In the genomic region with DNA sequence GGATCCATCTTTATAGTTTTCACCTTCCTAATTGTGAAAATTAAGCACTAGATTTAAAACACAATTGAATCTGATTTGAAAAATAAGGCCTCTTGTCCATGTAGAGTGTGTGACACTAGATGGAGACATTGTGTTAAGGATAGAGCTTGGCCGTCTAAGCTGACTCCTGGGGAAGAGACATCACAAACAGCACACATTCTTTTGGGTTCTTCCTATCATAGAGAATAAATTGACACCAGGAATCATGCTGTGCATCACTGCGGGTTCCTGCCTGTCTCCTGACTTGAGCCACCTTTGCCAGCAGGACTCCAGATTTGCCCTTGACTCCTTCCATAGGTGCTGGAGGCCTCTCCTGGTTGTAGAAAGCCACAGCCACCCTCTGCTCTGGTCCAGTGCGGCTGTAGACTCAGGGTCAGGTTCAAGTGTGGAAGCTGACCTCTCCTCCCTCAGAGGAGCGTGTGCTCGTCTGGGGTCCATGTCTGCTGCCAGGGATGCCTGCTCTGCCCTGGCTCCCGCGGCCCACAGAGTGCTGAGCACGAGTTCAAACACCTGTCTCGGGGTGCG, we compare ENCODE assay signal across 8 cellular contexts. TPM values are rescaled to one million over a fixed set of nuclear protein-coding genes. Genes with fewer than 3 reads are reported as not detected.
DNase-seq lines count a peak whose midpoint lies in the region; ATAC-seq, FAIRE-seq and TF ChIP-seq lines count a peak whose summit lies in the region.

No MANE protein-coding gene starts in this region.

- CTCF ChIA-PET in activated CD4-positive, alpha-beta memory T cell treated with anti-CD3 and anti-CD28 coated beads, Interleukin-2, amount 10 ng/mL, durations not matched to agents 7 days and 5 days (lab: Charles Lee), result interaction anchor here (0.5 to 7.2 kb wide), 19 partner anchors 9 to 535 kb away, joined by 3 to 118 read pairs (median 4); no protein-coding TSS in a partner anchor
- CTCF ChIA-PET in activated CD4-positive, alpha-beta memory T cell treated with anti-CD3 and anti-CD28 coated beads for 36 hours (lab: Charles Lee), result interaction anchor here (0.6 to 12.7 kb wide), 17 partner anchors 9 to 535 kb away, joined by 3 to 154 read pairs (median 5); no protein-coding TSS in a partner anchor
- CTCF ChIA-PET in PC-3 (lab: Charles Lee), result interaction anchor here (0.5 to 3.5 kb wide), 4 partner anchors 10 to 272 kb away, joined by 3 to 38 read pairs (median 4); no protein-coding TSS in a partner anchor

- H3K4me3 ChIP-seq in GM23248, result no peak overlapping the region
- no peak overlapping the region for H3K4me3 ChIP-seq in Loucy (ENCODE audit: low read length, poor library complexity, severe bottlenecking)
- peak overlapping the region; percentile 3; the same call in 1 of the 2 replicates for H3K4me3 ChIP-seq in PC-3 (ENCODE audit: low read length)
- H3K4me3 ChIP-seq in bronchial epithelial cell (ENCODE audit: low read depth, low read length), result no peak overlapping the region

- TF ChIP-seq CTCF in Loucy (conservative IDR thresholded peaks at IDR 0.05; ENCODE audit: low read length), result peak; percentile 88
- peak; percentile 99 for TF ChIP-seq CTCF in PC-3 (conservative IDR thresholded peaks at IDR 0.05; ENCODE audit: low read depth, low read length)
- peak; percentile 60 for TF ChIP-seq CTCF in bronchial epithelial cell (IDR thresholded peaks at IDR 0.05; ENCODE audit: insufficient read depth, low read length, severe bottlenecking)

- no peaks in the 10 kb centered on the region for H3K9me3 Mint-ChIP-seq in activated CD4-positive, alpha-beta memory T cell treated with anti-CD3 and anti-CD28 coated beads, Interleukin-2, amount 10 ng/mL, durations not matched to agents 7 days and 5 days
- no peaks in the 10 kb centered on the region for H3K9me3 Mint-ChIP-seq in activated CD4-positive, alpha-beta memory T cell treated with anti-CD3 and anti-CD28 coated beads for 36 hours

- H3F3A ChIP-seq in GM23248 (ENCODE audit: insufficient read depth) (peaks cover 38% of the 10 kb centered on the region), Loucy (ENCODE audit: low read depth) (no peaks in the 10 kb centered on the region), PC-3 (ENCODE audit: low read length, unreplicated experiment) (peaks cover 5% of the 10 kb centered on the region)

- POLR2A ChIA-PET in activated CD4-positive, alpha-beta memory T cell treated with anti-CD3 and anti-CD28 coated beads, Interleukin-2, amount 10 ng/mL, durations not matched to agents 7 days and 5 days (lab: Charles Lee), result interaction anchor here (1.3 kb wide), 1 partner anchor 175 kb away, joined by 6 read pairs; no protein-coding TSS in a partner anchor
- POLR2A ChIA-PET in activated CD4-positive, alpha-beta memory T cell treated with anti-CD3 and anti-CD28 coated beads for 36 hours (lab: Charles Lee), result no interaction called here
- POLR2A ChIA-PET in PC-3 (lab: Charles Lee; ENCODE audit: unreplicated experiment), result interaction anchor here (0.6 to 1.0 kb wide), 2 partner anchors 103 to 175 kb away, joined by 3 read pairs; no protein-coding TSS in a partner anchor

- no peaks in the 10 kb centered on the region for H3K27me3 ChIP-seq in GM23248 (replicated peaks; ENCODE audit: insufficient read depth)
- H3K27me3 ChIP-seq in Loucy (ENCODE audit: insufficient read depth, low read length, poor library complexity, severe bottlenecking), result no peaks in the 10 kb centered on the region
- H3K27me3 ChIP-seq in PC-3 (ENCODE audit: low read length), result no peaks in the 10 kb centered on the region
- H3K27me3 ChIP-seq in bronchial epithelial cell (ENCODE audit: control insufficient read depth, insufficient read depth, low read length), result no peaks in the 10 kb centered on the region

- H3K9me2 ChIP-seq in GM23248 (ENCODE audit: insufficient read depth), result no peaks in the 10 kb centered on the region
- no peaks in the 10 kb centered on the region for H3K9me2 ChIP-seq in Loucy (replicated peaks; ENCODE audit: low read depth, low read length)
- H3K9me2 ChIP-seq in PC-3 (replicated peaks; ENCODE audit: low read length), result no peaks in the 10 kb centered on the region

- H3K27ac ChIP-seq in GM23248 (no peak overlapping the region), PC-3 (ENCODE audit: low read length) (peak overlapping the region; percentile 35)

- peak overlapping the region; percentile 80 for H3K4me2 ChIP-seq in GM23248 (ENCODE audit: unreplicated experiment)
- H3K4me2 ChIP-seq in Loucy (ENCODE audit: low read depth, low read length, poor library complexity, severe bottlenecking), result no peak overlapping the region
- H3K4me2 ChIP-seq in PC-3 (ENCODE audit: low read length), result peak overlapping the region; percentile 74

- no TSS peak for BruUV-seq in PC-3 (replicated peaks; lab: Mats Ljungman, UMichigan)

- peak; percentile 26 for DNase-seq in activated CD4-positive, alpha-beta memory T cell treated with anti-CD3 and anti-CD28 coated beads, Interleukin-2, amount 10 ng/mL, durations not matched to agents 7 days and 5 days
- no peak for DNase-seq in activated CD4-positive, alpha-beta memory T cell treated with anti-CD3 and anti-CD28 coated beads for 36 hours
- DNase-seq in GM23248, result peak; percentile 91
- DNase-seq in PC-3, result peak; percentile 98
- DNase-seq in bronchial epithelial cell (ENCODE audit: low read depth), result peak; percentile 82
- DNase-seq in kidney glomerular epithelial cell (lab: John Stamatoyannopoulos, UW), result peak; percentile 89
- DNase-seq in superior temporal gyrus (ENCODE audit: extremely low spot score), result peak; percentile 88

- H3K36me3 Mint-ChIP-seq in activated CD4-positive, alpha-beta memory T cell treated with anti-CD3 and anti-CD28 coated beads, Interleukin-2, amount 10 ng/mL, durations not matched to agents 7 days and 5 days (ENCODE audit: low read depth), result peaks cover 9% of the 10 kb centered on the region
- H3K36me3 Mint-ChIP-seq in activated CD4-positive, alpha-beta memory T cell treated with anti-CD3 and anti-CD28 coated beads for 36 hours, result no peaks in the 10 kb centered on the region

- H3K4me1 ChIP-seq in GM23248 (ENCODE audit: insufficient read depth) (peaks cover 47% of the 10 kb centered on the region), Loucy (ENCODE audit: insufficient read depth, low read length, poor library complexity, severe bottlenecking) (peaks cover 13% of the 10 kb centered on the region), PC-3 (ENCODE audit: insufficient read depth, low read length) (peaks cover 49% of the 10 kb centered on the region)

- H4K20me1 ChIP-seq in GM23248 (ENCODE audit: insufficient read depth), result no peaks in the 10 kb centered on the region
- no peaks in the 10 kb centered on the region for H4K20me1 ChIP-seq in Loucy (ENCODE audit: insufficient read depth, low read length, poor library complexity, severe bottlenecking)
- H4K20me1 ChIP-seq in PC-3 (ENCODE audit: low read length), result no peaks in the 10 kb centered on the region

- 54 to 55% methylated on average over 10 of the region's 10 CpGs for WGBS in GM23248 (ENCODE audit: low coverage in 1 of 2, low lambda C conversion rate in 2 of 2, missing lambda C conversion rate in 2 of 2), 2 experiments

- no peak overlapping the region for H3K9ac ChIP-seq in GM23248
- no peak overlapping the region for H3K9ac ChIP-seq in Loucy (ENCODE audit: low read depth, low read length, poor library complexity, severe bottlenecking)
- no peak overlapping the region; the same call in 1 of the 2 replicates for H3K9ac ChIP-seq in PC-3 (ENCODE audit: low read length)

- peak; percentile 47 for ATAC-seq in PC-3

- no peak overlapping the region for H3K27ac Mint-ChIP-seq in activated CD4-positive, alpha-beta memory T cell treated with anti-CD3 and anti-CD28 coated beads, Interleukin-2, amount 10 ng/mL, durations not matched to agents 7 days and 5 days
- no peak overlapping the region for H3K27ac Mint-ChIP-seq in activated CD4-positive, alpha-beta memory T cell treated with anti-CD3 and anti-CD28 coated beads for 36 hours

- H2AFZ ChIP-seq in GM23248 (no peak overlapping the region), Loucy (ENCODE audit: low read length) (no peak overlapping the region), PC-3 (ENCODE audit: low read length) (no peak overlapping the region)

- peaks cover 22% of the 10 kb centered on the region for H3K4me1 Mint-ChIP-seq in activated CD4-positive, alpha-beta memory T cell treated with anti-CD3 and anti-CD28 coated beads, Interleukin-2, amount 10 ng/mL, durations not matched to agents 7 days and 5 days
- peaks cover 5% of the 10 kb centered on the region for H3K4me1 Mint-ChIP-seq in activated CD4-positive, alpha-beta memory T cell treated with anti-CD3 and anti-CD28 coated beads for 36 hours (ENCODE audit: low read depth)

- H3K9me3 ChIP-seq in GM23248 (ENCODE audit: low read depth) (no peaks in the 10 kb centered on the region), Loucy (ENCODE audit: insufficient read depth, low read depth, low read length) (no peaks in the 10 kb centered on the region), PC-3 (ENCODE audit: low read length) (no peaks in the 10 kb centered on the region)

- no peaks in the 10 kb centered on the region for H3K27me3 Mint-ChIP-seq in activated CD4-positive, alpha-beta memory T cell treated with anti-CD3 and anti-CD28 coated beads, Interleukin-2, amount 10 ng/mL, durations not matched to agents 7 days and 5 days
- H3K27me3 Mint-ChIP-seq in activated CD4-positive, alpha-beta memory T cell treated with anti-CD3 and anti-CD28 coated beads for 36 hours, result no peaks in the 10 kb centered on the region

- FAIRE-seq in bronchial epithelial cell (lab: Jason Lieb, UNC), result no peak

- no peaks in the 10 kb centered on the region for H3K79me2 ChIP-seq in GM23248 (ENCODE audit: insufficient read depth)
- H3K79me2 ChIP-seq in Loucy (ENCODE audit: insufficient read depth, low read length), result no peaks in the 10 kb centered on the region
- H3K79me2 ChIP-seq in PC-3 (ENCODE audit: low read length), result no peaks in the 10 kb centered on the region

- H3K36me3 ChIP-seq in GM23248 (ENCODE audit: low read depth), result no peaks in the 10 kb centered on the region
- no peaks in the 10 kb centered on the region for H3K36me3 ChIP-seq in Loucy (ENCODE audit: insufficient read depth, low read length)
- no peaks in the 10 kb centered on the region for H3K36me3 ChIP-seq in PC-3 (ENCODE audit: low read depth, low read length)
- no peaks in the 10 kb centered on the region for H3K36me3 ChIP-seq in bronchial epithelial cell (ENCODE audit: control insufficient read depth, insufficient read depth, low read length)

- in situ Hi-C loops in GM23248 (cut with MboI), result loop anchor here (5.0 kb wide), 1 partner anchor 174 kb away; no protein-coding TSS in a partner anchor

- intact Hi-C loops in activated CD4-positive, alpha-beta memory T cell treated with anti-CD3 and anti-CD28 coated beads for 36 hours (cut with micrococcal nuclease), result loop anchor here (1.0 to 10.0 kb wide), 4 partner anchors 175 to 1569 kb away; no protein-coding TSS in a partner anchor
- intact Hi-C loops in PC-3 (cut with micrococcal nuclease), result loop anchor here (1.0 to 10.0 kb wide), 6 partner anchors 102 to 1032 kb away; no protein-coding TSS in a partner anchor

- no peak overlapping the region for H3K4me3 Mint-ChIP-seq in activated CD4-positive, alpha-beta memory T cell treated with anti-CD3 and anti-CD28 coated beads, Interleukin-2, amount 10 ng/mL, durations not matched to agents 7 days and 5 days
- no peak overlapping the region for H3K4me3 Mint-ChIP-seq in activated CD4-positive, alpha-beta memory T cell treated with anti-CD3 and anti-CD28 coated beads for 36 hours

RNA-seq across cellular contexts. Expression of gene ROPN1L, which starts 11.2 kb away (rescaled TPM):
- 1 to 10 TPM; 5.5 to 7.5 TPM for total RNA-seq in activated CD4-positive, alpha-beta memory T cell treated with anti-CD3 and anti-CD28 coated beads, Interleukin-2, amount 10 ng/mL, durations not matched to agents 7 days and 5 days
- total RNA-seq in activated CD4-positive, alpha-beta memory T cell treated with anti-CD3 and anti-CD28 coated beads for 36 hours, result not detected
- total RNA-seq in GM23248 (2014; rRNA removed; shearing (Covaris generic)), result 0.86 TPM in 1 of 2 replicates, not detected in the other
- polyA plus RNA-seq in GM23248 (2016; fragmentation: Nextera tagmentation; extraction: Ambion mirVana), result 0.69 and 0.84 TPM in 2 replicates
- total RNA-seq in PC-3 (2014; rRNA removed) (0.95 and 1.7 TPM in 2 replicates), bronchial epithelial cell (0.13 TPM in 1 of 2 replicates, not detected in the other)
